ENCODE assay signal across 27 cellular contexts in the genomic region with DNA sequence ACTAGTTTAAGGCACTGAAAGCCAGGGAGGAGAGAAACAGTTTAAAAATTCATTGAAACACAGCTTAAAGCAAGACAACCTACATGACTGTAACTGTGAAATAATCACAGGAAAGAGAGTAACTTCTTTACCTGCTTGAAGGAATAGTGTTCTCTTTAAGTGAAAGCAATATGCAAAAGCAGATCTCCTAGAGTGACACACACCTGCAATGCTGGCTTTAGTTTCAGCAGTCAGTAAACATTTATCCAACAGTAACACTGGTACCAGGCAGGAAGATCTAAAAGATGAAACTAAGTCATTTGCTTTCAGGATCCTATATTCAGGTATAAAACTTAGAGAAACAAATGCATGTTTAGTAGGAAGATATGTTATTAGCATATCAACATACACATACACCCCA.
"Had no signal": no experiment of that assay in that cellular context is flagged by ENCODE, and none has a peak within 500 bp of the region (broad histone marks: within the 10 kb centered on the region; RNA-seq: fewer than 3 reads in every experiment).

No MANE protein-coding gene starts in this region.

- H3K36me3 ChIP-seq: ascending aorta, WERI-Rb-1 had no signal

- DNase-seq: activated CD4-positive, alpha-beta T cell treated with anti-CD3 and anti-CD28 coated beads, Interleukin-2, amount 10 ng/mL, durations not matched to agents 24 days and 14 days; activated CD4-positive, alpha-beta T cell treated with anti-CD3 and anti-CD28 coated beads, Interleukin-2, amount 50 U/mL, for 4 hours; activated CD8-positive, alpha-beta T cell treated with anti-CD3 and anti-CD28 coated beads for 36 hours; activated effector memory CD4-positive, alpha-beta T cell treated with anti-CD3 and anti-CD28 coated beads, Interleukin-2, amount 50 U/mL, for 16 hours; activated naive CD4-positive, alpha-beta T cell; activated naive CD8-positive, alpha-beta T cell treated with anti-CD3 and anti-CD28 coated beads, Interleukin-2, amount 10 ng/mL, durations not matched to agents 7 days and 5 days; activated T-cell treated with anti-CD3 and anti-CD28 coated beads, Interleukin-2, amount 50 U/mL, for 1 hour; activated T-cell treated with anti-CD3 and anti-CD28 coated beads, Interleukin-2, amount 50 U/mL, for 72 hours; amygdala; cortex of kidney; NCI-H1048; NCI-H1105 treated with DMSO at 0.1 percent for 48 hours; NCI-H1436; NCI-H1694; NCI-H1930; NCI-H2081 treated with DMSO at 0.1 percent for 48 hours; NCI-H345; NCI-H524 treated with DMSO at 0.1 percent for 48 hours; OCI-M1; Right ventricle myocardium superior; SW 1271; T-helper 1 cell; T-helper 2 cell; T-helper 9 cell; WERI-Rb-1 had no signal

- H3K27me3 ChIP-seq: ascending aorta had no signal

- ATAC-seq: activated CD8-positive, alpha-beta T cell treated with anti-CD3 and anti-CD28 coated beads for 36 hours; activated T-cell treated with anti-CD3 and anti-CD28 coated beads, Interleukin-2, amount 50 U/mL, for 72 hours; activated T-helper 17 cell treated with anti-CD3 and anti-CD28 coated beads, Interleukin-2, amount 50 U/mL, for 72 hours had no signal

- H3K4me1 ChIP-seq: ascending aorta had no signal

- H3K4me3 ChIP-seq: ascending aorta had no signal

- H3K9me3 ChIP-seq: ascending aorta had no signal

- H3K27ac ChIP-seq: ascending aorta, WERI-Rb-1 had no signal
